ENCODE assay signal across 31 cellular contexts in the genomic region with DNA sequence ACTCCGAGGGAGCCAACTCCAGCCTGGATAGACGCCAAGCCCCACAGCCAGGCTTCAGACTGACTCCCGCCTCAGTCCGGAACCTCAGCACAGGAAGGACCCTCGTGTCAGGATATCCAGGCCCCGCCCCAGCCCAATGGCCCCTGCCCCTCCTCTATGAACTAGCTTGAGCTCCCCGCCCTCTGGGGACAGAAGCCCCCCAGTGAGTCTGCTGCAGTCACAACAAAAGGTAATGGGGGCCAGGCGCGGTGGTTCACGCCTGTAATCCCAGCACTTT.
DNase-seq lines count a peak whose midpoint lies in the region; ATAC-seq, FAIRE-seq and TF ChIP-seq lines count a peak whose summit lies in the region.
"Had no signal": no experiment of that assay in that cellular context is flagged by ENCODE, and none has a peak within 500 bp of the region (broad histone marks: within the 10 kb centered on the region; RNA-seq: fewer than 3 reads in every experiment).

No MANE protein-coding gene starts in this region.

- no peak for FAIRE-seq in urothelium cell line (lab: Jason Lieb, UNC)
- no peak for FAIRE-seq in small intestine (lab: Jason Lieb, UNC)
- FAIRE-seq: A204.1, GM12892, GM19239, HTR-8/SVneo had no signal

- ATAC-seq in left cardiac atrium: no peak
- ATAC-seq: heart right ventricle; left lung; stimulated activated naive CD8-positive, alpha-beta T cell treated with anti-CD3 and anti-CD28 coated beads, Interleukin-15, Interleukin-2, amounts not matched to agents 100 U/mL and 50 U/mL, for 24 hours had no signal

- H3K36me3 ChIP-seq in small intestine (ENCODE audit: control insufficient read depth in 2 of 2, insufficient read depth in 2 of 2, low read length in 2 of 2) (no peaks in the 10 kb centered on the region), spleen (no peaks in the 10 kb centered on the region)
- H3K36me3 ChIP-seq: brain microvascular endothelial cell, colonic mucosa, heart right ventricle, left lung had no signal

- no peaks in the 10 kb centered on the region for H3K9me3 Mint-ChIP-seq in activated CD4-positive, alpha-beta memory T cell treated with anti-CD3 and anti-CD28 coated beads for 36 hours
- H3K9me3 Mint-ChIP-seq: activated naive CD8-positive, alpha-beta T cell treated with anti-CD3 and anti-CD28 coated beads for 36 hours; HFFc6; type B pancreatic cell had no signal

- peaks cover 2% of the 10 kb centered on the region for H3K4me1 Mint-ChIP-seq in activated CD4-positive, alpha-beta memory T cell treated with anti-CD3 and anti-CD28 coated beads for 36 hours (ENCODE audit: low read depth)

- H3K27me3 Mint-ChIP-seq in activated CD4-positive, alpha-beta memory T cell treated with anti-CD3 and anti-CD28 coated beads for 36 hours: peaks cover 2% of the 10 kb centered on the region
- H3K27me3 Mint-ChIP-seq: activated naive CD8-positive, alpha-beta T cell treated with anti-CD3 and anti-CD28 coated beads for 36 hours; progenitor cell of endocrine pancreas; type B pancreatic cell had no signal

- no peak for TF ChIP-seq POLR2A in spleen (IDR thresholded peaks at IDR 0.05)

- H3K4me3 Mint-ChIP-seq in activated CD4-positive, alpha-beta memory T cell treated with anti-CD3 and anti-CD28 coated beads for 36 hours: no peak overlapping the region
- H3K4me3 Mint-ChIP-seq: activated naive CD8-positive, alpha-beta T cell treated with anti-CD3 and anti-CD28 coated beads for 36 hours; HFFc6; type B pancreatic cell had no signal

- H3K36me3 Mint-ChIP-seq in activated CD4-positive, alpha-beta memory T cell treated with anti-CD3 and anti-CD28 coated beads for 36 hours: no peaks in the 10 kb centered on the region
- H3K36me3 Mint-ChIP-seq: activated naive CD8-positive, alpha-beta T cell treated with anti-CD3 and anti-CD28 coated beads for 36 hours; type B pancreatic cell had no signal

- H3K4me1 ChIP-seq in small intestine (ENCODE audit: control insufficient read depth in 2 of 2, insufficient read depth in 1 of 2, low read depth in 1 of 2, low read length in 1 of 2) (no peaks in the 10 kb centered on the region), spleen (peaks cover 0 to 17% (median 0%) of the 10 kb centered on the region in 6 donors)
- H3K4me1 ChIP-seq: colonic mucosa, left lung had no signal

- POLR2A ChIA-PET in activated CD4-positive, alpha-beta memory T cell treated with anti-CD3 and anti-CD28 coated beads for 36 hours (lab: Charles Lee): no interaction called here

- no peak for TF ChIP-seq CTCF in astrocyte of the cerebellum (IDR thresholded peaks at IDR 0.05; ENCODE audit: low read depth, low read length, missing control alignments)
- TF ChIP-seq CTCF in spleen (IDR thresholded peaks at IDR 0.05 in 8 of 11, conservative IDR thresholded peaks at IDR 0.05 in 3 of 11): no peak

- DNase-seq in left cardiac atrium: peak; percentile 37
- no peak for DNase-seq in cardiac septum (ENCODE audit: low spot score)
- DNase-seq in astrocyte of the cerebellum (ENCODE audit: low read depth): peak; percentile 20
- DNase-seq in iris pigment epithelial cell (ENCODE audit: low read depth): peak; percentile 47
- peak; percentile 70 for DNase-seq in urothelium cell line (ENCODE audit: low spot score)
- no peak for DNase-seq in activated CD4-positive, alpha-beta memory T cell treated with anti-CD3 and anti-CD28 coated beads for 36 hours
- DNase-seq in small intestine: no peak
- DNase-seq in spleen: no peak
- DNase-seq: activated CD8-positive, alpha-beta memory T cell treated with anti-CD3 and anti-CD28 coated beads, Interleukin-2, amount 50 U/mL, for 4 hours; activated naive CD8-positive, alpha-beta T cell treated with anti-CD3 and anti-CD28 coated beads for 36 hours; brain microvascular endothelial cell; C1 segment of cervical spinal cord; colonic mucosa; DND-41; HFFc6; NCI-H1048; NCI-H1930; NCI-H2227 treated with DMSO at 0.1 percent for 48 hours; stimulated activated CD4-positive, alpha-beta T cell treated with anti-CD3 and anti-CD28 coated beads, Interleukin-4, amount 100 ng/mL, for 1 hour; stimulated activated naive CD8-positive, alpha-beta T cell treated with anti-CD3 and anti-CD28 coated beads, Interleukin-15, Interleukin-2, amounts not matched to agents 100 U/mL and 50 U/mL, for 24 hours; T-helper 2 cell had no signal

- no peak overlapping the region for H3K27ac ChIP-seq in small intestine (ENCODE audit: low read depth in 1 of 2, low read length in 1 of 2)
- peak overlapping the region in 2 of 8 donors; percentile 31 to 38 for H3K27ac ChIP-seq in spleen
- H3K27ac ChIP-seq: brain microvascular endothelial cell, colonic mucosa, heart right ventricle, left lung, VCaP had no signal

- H3K4me3 ChIP-seq in astrocyte of the cerebellum (ENCODE audit: low read depth, low read length) (no peak overlapping the region), small intestine (ENCODE audit: low read depth in 1 of 2, low read length in 2 of 2) (no peak overlapping the region), spleen (no peak overlapping the region)
- H3K4me3 ChIP-seq: colonic mucosa, heart right ventricle, left lung, skin epidermis had no signal

- no peaks in the 10 kb centered on the region for H3K9me3 ChIP-seq in small intestine (ENCODE audit: control insufficient read depth, low read depth)
- H3K9me3 ChIP-seq in spleen: no peaks in the 10 kb centered on the region
- H3K9me3 ChIP-seq: colonic mucosa, left lung had no signal

- no peak overlapping the region for H3K27ac Mint-ChIP-seq in activated CD4-positive, alpha-beta memory T cell treated with anti-CD3 and anti-CD28 coated beads for 36 hours
- H3K27ac Mint-ChIP-seq: activated naive CD8-positive, alpha-beta T cell treated with anti-CD3 and anti-CD28 coated beads for 36 hours; HFFc6; progenitor cell of endocrine pancreas; type B pancreatic cell had no signal

- in situ Hi-C loops in astrocyte of the cerebellum (cut with HindIII; ENCODE audit: low sequenced_read_pairs): no loop called here

- CTCF ChIA-PET in activated CD4-positive, alpha-beta memory T cell treated with anti-CD3 and anti-CD28 coated beads for 36 hours (lab: Charles Lee): no interaction called here

- intact Hi-C loops in left cardiac atrium (cut with DNase I) (no loop called here), cardiac septum (cut with DNase I) (loop anchor here (10.0 kb wide), 1 partner anchor 97 kb away; no protein-coding TSS in a partner anchor), spleen (cut with DNase I; ENCODE audit: low total_unique reads) (no loop called here)
- intact Hi-C loops in activated CD4-positive, alpha-beta memory T cell treated with anti-CD3 and anti-CD28 coated beads for 36 hours (cut with micrococcal nuclease): no loop called here

- WGBS in small intestine, 3 donors: 58 to 67% (median 61%) methylated on average over 8 to 9 of the region's 10 CpGs
- 53 to 75% (median 74%) methylated on average over 4 to 10 of the region's 10 CpGs for WGBS in spleen, 5 donors

- H3K27me3 ChIP-seq in small intestine (ENCODE audit: control insufficient read depth in 2 of 2, insufficient read depth in 2 of 2, low read length in 2 of 2): no peaks in the 10 kb centered on the region
- no peaks in the 10 kb centered on the region for H3K27me3 ChIP-seq in spleen (replicated peaks in 1 of 7)
- H3K27me3 ChIP-seq: brain microvascular endothelial cell, colonic mucosa, heart right ventricle, left lung had no signal

Comparison
In these comparisons a context has a peak if more than half of its experiments do, and no peak if none do; other contexts are left out.
1. DNase-seq: peak in left cardiac atrium (single experiment), astrocyte of the cerebellum (single experiment), iris pigment epithelial cell (single experiment) and urothelium cell line (single experiment); none in cardiac septum (single experiment), activated CD4-positive, alpha-beta memory T cell treated with anti-CD3 and anti-CD28 coated beads for 36 hours (single experiment), small intestine (single experiment) and spleen (single experiment).